Comparison of ENCODE assay signal across 1 cellular context in the genomic region with DNA sequence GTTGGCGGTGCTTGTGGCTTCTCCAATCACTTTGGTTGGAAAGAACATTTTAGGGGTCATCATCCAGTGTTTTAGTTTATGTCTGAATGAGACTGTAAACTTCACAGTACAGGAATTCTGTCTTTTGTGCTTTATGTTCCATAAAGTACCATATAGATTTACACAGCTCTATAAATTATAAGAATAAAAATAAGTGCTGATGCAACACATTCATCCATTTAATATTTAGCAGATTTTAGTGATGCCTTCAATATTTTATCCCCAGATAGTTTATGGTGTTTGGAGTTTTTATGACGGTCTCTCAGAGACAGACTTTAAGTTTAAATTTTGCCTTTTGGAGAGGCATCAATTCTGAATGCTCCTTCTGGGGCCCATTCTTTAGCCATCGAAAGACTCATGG.
TF ChIP-seq lines count a peak whose summit lies in the region.

No MANE protein-coding gene starts in this region.

TF ChIP-seq in HepG2, 621 proteins besides CTCF, POLR2A, EP300 and RAD21 (continued from another document):
- TF ChIP-seq, protein P1, sequence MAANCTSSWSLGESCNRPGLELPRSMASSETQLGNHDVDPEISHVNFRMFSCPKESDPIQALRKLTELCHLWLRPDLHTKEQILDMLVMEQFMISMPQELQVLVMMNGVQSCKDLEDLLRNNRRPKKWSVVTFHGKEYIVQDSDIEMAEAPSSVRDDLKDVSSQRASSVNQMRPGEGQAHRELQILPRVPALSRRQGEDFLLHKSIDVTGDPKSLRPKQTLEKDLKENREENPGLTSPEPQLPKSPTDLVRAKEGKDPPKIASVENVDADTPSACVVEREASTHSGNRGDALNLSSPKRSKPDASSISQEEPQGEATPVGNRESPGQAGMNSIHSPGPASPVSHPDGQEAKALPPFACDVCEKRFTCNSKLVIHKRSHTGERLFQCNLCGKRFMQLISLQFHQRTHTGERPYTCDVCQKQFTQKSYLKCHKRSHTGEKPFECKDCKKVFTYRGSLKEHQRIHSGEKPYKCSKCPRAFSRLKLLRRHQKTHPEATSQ (CRISPR knock-in tag; IDR thresholded peaks at IDR 0.05; ENCODE audit: borderline replicate concordance): no peak
